ENCODE assay signal across 1 cellular context in genomic region chr14:25034803-25035681, GRCh38.
TF ChIP-seq lines count a peak whose summit lies in the region.

No MANE protein-coding gene starts in this region.

TF ChIP-seq in Ishikawa, 13 proteins besides CTCF, POLR2A, EP300 and RAD21:
- TF ChIP-seq REST (IDR thresholded peaks at IDR 0.05; ENCODE audit: low read depth), result no peak
- no peak for TF ChIP-seq YY1 (IDR thresholded peaks at IDR 0.05; ENCODE audit: low read depth)
- TF ChIP-seq CEBPB (IDR thresholded peaks at IDR 0.05), result no peak
- peak; percentile 50; the same call in 1 of the 2 replicates for TF ChIP-seq FOXM1 (IDR thresholded peaks at IDR 0.05; ENCODE audit: borderline replicate concordance, low read depth)
- TF ChIP-seq NFIC (IDR thresholded peaks at IDR 0.05), result peak; percentile 74
- TF ChIP-seq USF1 (IDR thresholded peaks at IDR 0.05), result no peak
- TF ChIP-seq TCF12 (IDR thresholded peaks at IDR 0.05; ENCODE audit: low read depth), result no peak; the same call in 1 of the 2 replicates
- TF ChIP-seq ZBTB7A (IDR thresholded peaks at IDR 0.05; ENCODE audit: low read depth), result no peak
- TF ChIP-seq TEAD4 (IDR thresholded peaks at IDR 0.05), result no peak
- no peak for TF ChIP-seq CREB1 (IDR thresholded peaks at IDR 0.05; ENCODE audit: low read depth)
- TF ChIP-seq MAX (IDR thresholded peaks at IDR 0.05), result no peak
- TF ChIP-seq EGR1 (IDR thresholded peaks at IDR 0.05), result peak; percentile 68; the same call in 1 of the 2 replicates
- no peak for TF ChIP-seq TAF1 (IDR thresholded peaks at IDR 0.05; ENCODE audit: low read depth)
TF ChIP-seq in Ishikawa: peak in this region for 3.
